In genomic region chr3:179438836-179439235, GRCh38 we compare ENCODE assay signal across 9 cellular contexts. TPM values are rescaled to one million over a fixed set of nuclear protein-coding genes. Genes with fewer than 3 reads are reported as not detected.
DNase-seq lines count a peak whose midpoint lies in the region; ATAC-seq and TF ChIP-seq lines count a peak whose summit lies in the region.
"Had no signal": no experiment of that assay in that cellular context is flagged by ENCODE, and none has a peak within 500 bp of the region (broad histone marks: within the 10 kb centered on the region; RNA-seq: fewer than 3 reads in every experiment).

No MANE protein-coding gene starts in this region.

- H3K27me3 ChIP-seq in ascending aorta = no peaks in the 10 kb centered on the region

- intact Hi-C loops in ascending aorta (cut with DNase I) = no loop called here

- peak; percentile 23 for DNase-seq in iPS-NIHi7 (ENCODE audit: extremely low spot score)
- no peak for DNase-seq in NCI-H187 treated with DMSO at 0.1 percent for 48 hours (lab: John Stamatoyannopoulos, UW)
- DNase-seq in stimulated activated CD4-positive, alpha-beta T cell treated with anti-CD3 and anti-CD28 coated beads, Interleukin-4, amount 100 ng/mL, for 24 hours = no peak
- DNase-seq in ascending aorta (ENCODE audit: low spot score in 2 of 2) = no peak
- no peak for DNase-seq in GM10266 (ENCODE audit: extremely low spot score)
- DNase-seq: stimulated activated CD4-positive, alpha-beta T cell treated with anti-CD3 and anti-CD28 coated beads, Interleukin-2, amount 100 ng/mL, for 48 hours had no signal

- H3K27ac ChIP-seq in ascending aorta = no peak overlapping the region

- peak; percentile 90 for ATAC-seq in GM18868 (IDR thresholded peaks at IDR 0.05; ENCODE audit: unreplicated experiment)
- ATAC-seq in GM21737 (IDR thresholded peaks at IDR 0.05; ENCODE audit: unreplicated experiment) = peak; percentile 93
- ATAC-seq in HG03457 (IDR thresholded peaks at IDR 0.05; ENCODE audit: unreplicated experiment) = peak; percentile 86

- no peak overlapping the region for H3K4me3 ChIP-seq in ascending aorta

- TF ChIP-seq CTCF in ascending aorta (IDR thresholded peaks at IDR 0.05) (no peak), GM10266 (IDR thresholded peaks at IDR 0.05; ENCODE audit: control insufficient read depth, insufficient read depth, low read depth, missing control alignments) (no peak)

- peaks cover 0 to 7% of the 10 kb centered on the region in 2 donors for H3K4me1 ChIP-seq in ascending aorta

- no peaks in the 10 kb centered on the region for H3K9me3 ChIP-seq in ascending aorta

- peaks cover 0 to 5% of the 10 kb centered on the region in 2 donors for H3K36me3 ChIP-seq in ascending aorta

RNA-seq across cellular contexts. Expression of gene GNB4, which starts 12.4 kb away (rescaled TPM):
- 25.3 TPM for total RNA-seq in ascending aorta
